ENCODE assay signal across 12 cellular contexts in the genomic region with DNA sequence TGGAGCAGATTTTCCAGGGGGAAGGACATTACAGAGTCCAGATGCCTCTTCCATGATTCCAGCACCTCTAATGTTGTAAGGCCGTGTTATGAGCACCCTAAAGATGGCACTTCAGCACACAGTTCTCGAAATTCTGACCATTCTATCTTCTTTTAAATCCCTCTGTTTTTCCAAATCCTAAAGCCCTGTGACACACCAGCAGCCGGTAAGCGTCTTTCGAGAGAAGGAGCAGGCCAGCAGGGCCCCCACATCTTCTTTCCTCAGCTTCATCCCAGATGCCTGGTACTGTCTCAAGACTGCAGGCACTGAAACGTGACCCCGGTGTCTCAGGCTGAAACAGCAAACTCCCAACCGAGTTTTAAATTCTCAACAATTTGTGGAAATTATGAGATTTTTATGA.
DNase-seq lines count a peak whose midpoint lies in the region; TF ChIP-seq lines count a peak whose summit lies in the region.
"Had no signal": no experiment of that assay in that cellular context is flagged by ENCODE, and none has a peak within 500 bp of the region (broad histone marks: within the 10 kb centered on the region; RNA-seq: fewer than 3 reads in every experiment).

No MANE protein-coding gene starts in this region.

- no peak for TF ChIP-seq CTCF in nephron progenitor cell (IDR thresholded peaks at IDR 0.05)

- DNase-seq in activated CD8-positive, alpha-beta memory T cell treated with anti-CD3 and anti-CD28 coated beads, Interleukin-2, amount 50 U/mL, for 48 hours, result peak; percentile 1
- no peak for DNase-seq in activated CD8-positive, alpha-beta memory T cell treated with anti-CD3 and anti-CD28 coated beads for 24 hours
- DNase-seq in nephron progenitor cell (no peak), NCI-H748 (lab: John Stamatoyannopoulos, UW; ENCODE audit: unreplicated experiment) (no peak), GF-D8 (lab: John Stamatoyannopoulos, UW) (no peak)
- DNase-seq: AML-193; Caco-2; Calu3; CD4-positive, alpha-beta T cell; CD8-positive, alpha-beta T cell; DMS79 treated with DMSO at 0.1 percent for 48 hours had no signal

- H3K9me3 Mint-ChIP-seq in nephron progenitor cell, result no peaks in the 10 kb centered on the region
- H3K9me3 Mint-ChIP-seq: CD4-positive, alpha-beta T cell; CD8-positive, alpha-beta T cell had no signal

- H3K27me3 Mint-ChIP-seq in nephron progenitor cell (ENCODE audit: low read depth, poor library complexity), result peaks cover 28% of the 10 kb centered on the region

- no peak overlapping the region for H3K4me3 Mint-ChIP-seq in nephron progenitor cell
- H3K4me3 Mint-ChIP-seq: B cell; CD4-positive, alpha-beta T cell; CD8-positive, alpha-beta T cell had no signal

- H3K36me3 Mint-ChIP-seq in nephron progenitor cell (ENCODE audit: low read depth), result no peaks in the 10 kb centered on the region
- H3K36me3 Mint-ChIP-seq: CD8-positive, alpha-beta T cell had no signal

- H3K27ac Mint-ChIP-seq in nephron progenitor cell, result peak overlapping the region; percentile 13
- H3K27ac Mint-ChIP-seq: B cell; CD4-positive, alpha-beta T cell; CD8-positive, alpha-beta T cell had no signal

- peaks cover 27% of the 10 kb centered on the region for H3K4me1 Mint-ChIP-seq in nephron progenitor cell
- H3K4me1 Mint-ChIP-seq: B cell had no signal
